ENCODE assay signal across 13 cellular contexts in the genomic region with DNA sequence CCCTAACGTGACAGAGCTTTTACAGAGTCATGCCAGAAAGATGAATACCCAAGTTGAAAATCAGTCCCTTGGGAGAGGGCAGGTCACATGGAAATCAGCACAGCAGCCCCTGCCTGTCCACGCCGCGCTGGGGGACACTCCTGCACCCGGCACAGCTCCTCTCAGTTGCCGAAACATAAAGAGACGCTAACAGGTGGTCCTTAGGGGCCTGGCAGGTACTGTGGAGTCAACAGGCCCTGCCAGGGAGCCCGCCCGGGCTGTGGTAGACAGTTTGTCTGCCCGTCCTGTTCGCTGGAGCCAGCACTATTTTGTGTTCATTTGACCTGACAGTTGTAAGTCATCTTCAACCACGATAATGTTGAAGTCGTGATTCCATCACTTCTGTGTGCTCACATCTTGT.
"Had no signal": no experiment of that assay in that cellular context is flagged by ENCODE, and none has a peak within 500 bp of the region (broad histone marks: within the 10 kb centered on the region; RNA-seq: fewer than 3 reads in every experiment).

No MANE protein-coding gene starts in this region.

- FAIRE-seq: small intestine had no signal

- H3K4me1 ChIP-seq: psoas muscle, right lobe of liver had no signal

- H3K4me3 ChIP-seq: psoas muscle, right lobe of liver, stomach, upper lobe of left lung had no signal

- DNase-seq: activated CD4-positive, alpha-beta memory T cell treated with anti-CD3 and anti-CD28 coated beads for 36 hours; activated CD4-positive, alpha-beta T cell treated with anti-CD3 and anti-CD28 coated beads for 4 hours; activated gamma-delta T cell; effector memory CD8-positive, alpha-beta T cell; left cardiac atrium; small intestine; stimulated activated CD4-positive, alpha-beta T cell treated with anti-CD3 and anti-CD28 coated beads, Interleukin-4, amount 100 ng/mL, for 1 hour; stomach; SW 1271 had no signal

- H3K27ac ChIP-seq: psoas muscle, right lobe of liver, stomach, upper lobe of left lung had no signal

- H3K27me3 ChIP-seq: right lobe of liver, stomach, upper lobe of left lung had no signal

- ATAC-seq: effector memory CD8-positive, alpha-beta T cell; WTC11 had no signal

- H3K9me3 ChIP-seq: psoas muscle, right lobe of liver, stomach, upper lobe of left lung had no signal
